1 cellular context compared by ENCODE assay signal in the genomic region with DNA sequence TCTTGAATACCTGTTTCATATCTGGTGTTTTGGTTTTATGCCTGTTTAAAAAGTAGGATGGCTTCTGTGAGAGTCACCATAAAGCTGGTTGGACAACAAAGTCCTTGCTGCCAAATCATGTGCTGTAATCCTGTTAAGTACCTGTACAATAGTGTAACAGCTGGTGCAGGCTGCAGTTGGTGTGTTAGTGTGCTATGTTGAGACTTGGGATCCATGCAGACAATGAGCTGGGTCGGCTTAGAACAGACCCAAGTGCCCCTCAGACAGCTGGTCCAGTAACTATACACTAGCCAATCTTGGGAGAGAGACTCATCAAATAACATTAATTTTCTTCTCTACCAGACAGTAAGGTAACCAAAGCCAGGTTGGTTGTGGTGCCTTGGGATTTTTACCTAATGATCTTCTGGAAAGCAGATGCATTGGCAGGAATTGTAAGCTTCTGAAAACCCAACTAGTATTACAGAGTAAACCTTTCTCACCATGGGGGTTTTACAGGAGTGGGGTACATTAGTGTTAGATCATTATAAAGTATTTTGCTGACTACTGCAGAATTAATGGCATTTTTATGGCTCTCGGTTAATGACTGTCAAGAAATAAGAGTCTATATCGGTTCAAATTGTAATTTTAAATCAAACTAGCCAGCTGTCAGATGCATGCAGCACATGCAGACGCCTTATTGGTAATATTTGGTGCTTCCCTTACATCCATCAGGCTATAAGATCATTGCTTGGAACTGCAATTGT.
TF ChIP-seq lines count a peak whose summit lies in the region.

No MANE protein-coding gene starts in this region.

TF ChIP-seq in K562, 482 proteins besides CTCF, POLR2A, EP300 and RAD21 (continued from another document):
- TF ChIP-seq, protein P1, sequence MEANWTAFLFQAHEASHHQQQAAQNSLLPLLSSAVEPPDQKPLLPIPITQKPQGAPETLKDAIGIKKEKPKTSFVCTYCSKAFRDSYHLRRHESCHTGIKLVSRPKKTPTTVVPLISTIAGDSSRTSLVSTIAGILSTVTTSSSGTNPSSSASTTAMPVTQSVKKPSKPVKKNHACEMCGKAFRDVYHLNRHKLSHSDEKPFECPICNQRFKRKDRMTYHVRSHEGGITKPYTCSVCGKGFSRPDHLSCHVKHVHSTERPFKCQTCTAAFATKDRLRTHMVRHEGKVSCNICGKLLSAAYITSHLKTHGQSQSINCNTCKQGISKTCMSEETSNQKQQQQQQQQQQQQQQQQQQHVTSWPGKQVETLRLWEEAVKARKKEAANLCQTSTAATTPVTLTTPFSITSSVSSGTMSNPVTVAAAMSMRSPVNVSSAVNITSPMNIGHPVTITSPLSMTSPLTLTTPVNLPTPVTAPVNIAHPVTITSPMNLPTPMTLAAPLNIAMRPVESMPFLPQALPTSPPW (CRISPR knock-in tag; IDR thresholded peaks at IDR 0.05) = no peak
- peak; percentile 54; the same call in 1 of the 2 replicates for TF ChIP-seq MAFF (IDR thresholded peaks at IDR 0.05; ENCODE audit: low read length)
